Comparison of ENCODE assay signal across 1 cellular context in genomic region chr16:228917-229730, GRCh38.
A peak's percentile ranks its signal among the peaks of the same experiment; 100 is the strongest.
TF ChIP-seq lines count a peak whose summit lies in the region.

Gene LUC7L (minus strand): TSS chr16:229449. CDS start chr16:229339, 110 bp downstream.

TF ChIP-seq in HEK293, 187 proteins besides CTCF, POLR2A, EP300 and RAD21 (continued from another document and continues in another):
- peak; percentile 74 for TF ChIP-seq ZNF518A (tag by site-specific recombination; conservative IDR thresholded peaks at IDR 0.05; ENCODE audit: low read depth)
- TF ChIP-seq ZNF18 (tag by site-specific recombination; IDR thresholded peaks at IDR 0.05) = no peak
- peak; percentile 90 for TF ChIP-seq ZSCAN30 (tag by site-specific recombination; IDR thresholded peaks at IDR 0.05)
- no peak for TF ChIP-seq ZNF701 (tag by site-specific recombination; IDR thresholded peaks at IDR 0.05)
- TF ChIP-seq ZNF354C (tag by site-specific recombination; IDR thresholded peaks at IDR 0.05; ENCODE audit: borderline replicate concordance, low read depth) = no peak
- TF ChIP-seq ZNF341 (tag by site-specific recombination; IDR thresholded peaks at IDR 0.05; ENCODE audit: low read depth) = no peak
- TF ChIP-seq ZNF26 (tag by site-specific recombination; IDR thresholded peaks at IDR 0.05) = no peak
- TF ChIP-seq BCL11A (tag by site-specific recombination; IDR thresholded peaks at IDR 0.05; ENCODE audit: low read depth) = no peak
- TF ChIP-seq ZNF324 (tag by site-specific recombination; IDR thresholded peaks at IDR 0.05) = peak; percentile 94
- peak; percentile 36; the same call in 1 of the 2 replicates for TF ChIP-seq ZIC2 (tag by site-specific recombination; IDR thresholded peaks at IDR 0.05)
- TF ChIP-seq ZNF449 (tag by site-specific recombination; IDR thresholded peaks at IDR 0.05) = peak; percentile 91
- TF ChIP-seq ZSCAN5A (tag by site-specific recombination; IDR thresholded peaks at IDR 0.05) = peak; percentile 89
- no peak for TF ChIP-seq AEBP2 (tag by site-specific recombination; IDR thresholded peaks at IDR 0.05; ENCODE audit: borderline replicate concordance)
- peak; percentile 65; the same call in 1 of the 2 replicates for TF ChIP-seq ZNF391 (tag by site-specific recombination; IDR thresholded peaks at IDR 0.05; ENCODE audit: borderline replicate concordance, low read depth)
- no peak for TF ChIP-seq SALL2 (tag by site-specific recombination; IDR thresholded peaks at IDR 0.05; ENCODE audit: borderline replicate concordance)
- peak; percentile 61; the same call in 1 of the 2 replicates for TF ChIP-seq ZFP69B (tag by site-specific recombination; IDR thresholded peaks at IDR 0.05)
- TF ChIP-seq ZNF223 (tag by site-specific recombination; IDR thresholded peaks at IDR 0.05) = no peak
- TF ChIP-seq INSM2 (tag by site-specific recombination; IDR thresholded peaks at IDR 0.05) = peak; percentile 74; the same call in 1 of the 2 replicates
- peak; percentile 78; the same call in 1 of the 2 replicates for TF ChIP-seq ZNF777 (tag by site-specific recombination; IDR thresholded peaks at IDR 0.05; ENCODE audit: borderline replicate concordance)
- TF ChIP-seq PRDM4 (tag by site-specific recombination; IDR thresholded peaks at IDR 0.05) = no peak
- TF ChIP-seq KLF16 (tag by site-specific recombination; IDR thresholded peaks at IDR 0.05) = peak; percentile 94
- TF ChIP-seq ZNF791 (tag by site-specific recombination; IDR thresholded peaks at IDR 0.05) = no peak
- no peak for TF ChIP-seq ZNF521 (tag by site-specific recombination; IDR thresholded peaks at IDR 0.05)
- TF ChIP-seq ZNF707 (tag by site-specific recombination; IDR thresholded peaks at IDR 0.05) = no peak
- TF ChIP-seq RBAK (tag by site-specific recombination; IDR thresholded peaks at IDR 0.05) = no peak
- peak; percentile 59; the same call in 1 of the 2 replicates for TF ChIP-seq ZNF843 (tag by site-specific recombination; IDR thresholded peaks at IDR 0.05)
- no peak for TF ChIP-seq ZNF214 (tag by site-specific recombination; IDR thresholded peaks at IDR 0.05; ENCODE audit: borderline replicate concordance)
- peak; percentile 92 for TF ChIP-seq PATZ1 (tag by site-specific recombination; IDR thresholded peaks at IDR 0.05)
- peak; percentile 79 for TF ChIP-seq ZBTB11 (tag by site-specific recombination; conservative IDR thresholded peaks at IDR 0.05; ENCODE audit: low read depth)
- no peak for TF ChIP-seq ZNF621 (tag by site-specific recombination; IDR thresholded peaks at IDR 0.05)
- TF ChIP-seq ZNF747 (tag by site-specific recombination; IDR thresholded peaks at IDR 0.05) = no peak
- no peak for TF ChIP-seq FEZF1 (tag by site-specific recombination; IDR thresholded peaks at IDR 0.05)
- TF ChIP-seq ZBTB7A (tag by site-specific recombination; IDR thresholded peaks at IDR 0.05; ENCODE audit: low read depth) = peak; percentile 90
